1 cellular context compared by ENCODE assay signal in the genomic region with DNA sequence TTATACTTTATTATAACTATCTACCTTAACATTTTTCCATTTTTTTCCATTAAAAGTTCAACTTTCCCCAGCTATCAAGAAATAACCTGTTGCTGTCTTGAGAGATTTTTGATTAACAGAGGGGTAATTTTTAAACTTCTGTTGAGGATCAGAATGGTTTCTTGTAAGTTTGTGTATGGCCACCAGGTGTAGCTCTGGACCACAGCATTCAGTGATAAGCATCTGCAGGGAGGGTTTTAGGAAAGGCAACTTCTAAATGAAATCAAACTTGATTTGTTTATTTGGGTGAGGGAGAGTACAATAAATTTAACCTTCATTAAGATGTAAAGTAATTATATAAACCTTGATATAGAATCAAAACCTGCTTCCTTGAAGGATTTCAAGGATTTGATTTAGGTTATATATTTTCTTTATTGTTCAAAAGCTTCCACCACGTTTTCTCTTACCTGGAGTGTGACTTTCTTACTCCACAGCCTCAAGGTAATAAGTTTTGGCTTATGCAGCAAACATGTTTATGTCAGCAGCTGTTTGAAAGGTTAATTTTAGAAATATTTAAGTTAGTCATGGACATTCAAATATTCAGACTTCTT.
A peak's percentile ranks its signal among the peaks of the same experiment; 100 is the strongest.
TF ChIP-seq lines count a peak whose summit lies in the region.

No MANE protein-coding gene starts in this region.

TF ChIP-seq in K562, 482 proteins besides CTCF, POLR2A, EP300 and RAD21 (continued from another document and continues in another):
- 0 out of 2 replicates have a peak, but pooled peaks have one; percentile 12 for TF ChIP-seq ARID3A (IDR thresholded peaks at IDR 0.05; ENCODE audit: borderline replicate concordance, low read depth, low read length)
- no peak for TF ChIP-seq ZNF143 (CRISPR knock-in tag; IDR thresholded peaks at IDR 0.05)
- peak; percentile 78 for TF ChIP-seq GATA2 (CRISPR knock-in tag; IDR thresholded peaks at IDR 0.05)
- TF ChIP-seq NFE2 (IDR thresholded peaks at IDR 0.05; ENCODE audit: low read depth): no peak
- no peak for TF ChIP-seq NR2C2 (CRISPR knock-in tag; IDR thresholded peaks at IDR 0.05)
- TF ChIP-seq NR2C2 (tag; IDR thresholded peaks at IDR 0.05): no peak
- no peak for TF ChIP-seq ARID4B (CRISPR knock-in tag; IDR thresholded peaks at IDR 0.05)
- TF ChIP-seq DEAF1 (CRISPR knock-in tag; IDR thresholded peaks at IDR 0.05): peak; percentile 48; the same call in 1 of the 2 replicates
- no peak for TF ChIP-seq ZNF609 (CRISPR knock-in tag; IDR thresholded peaks at IDR 0.05; ENCODE audit: borderline replicate concordance)
- TF ChIP-seq ATF3 (IDR thresholded peaks at IDR 0.05): no peak
- no peak for TF ChIP-seq ATF3 (CRISPR knock-in tag; conservative IDR thresholded peaks at IDR 0.05)
- no peak for TF ChIP-seq ZNF445 (CRISPR knock-in tag; IDR thresholded peaks at IDR 0.05; ENCODE audit: low read depth)
- no peak for TF ChIP-seq DPF2 (IDR thresholded peaks at IDR 0.05)
- TF ChIP-seq KLF16 (IDR thresholded peaks at IDR 0.05): 0 out of 2 replicates have a peak, but pooled peaks have one; percentile 38
- no peak for TF ChIP-seq RBM14 (IDR thresholded peaks at IDR 0.05; ENCODE audit: borderline replicate concordance, insufficient read depth, low read depth, low read length)
- TF ChIP-seq, protein P1, sequence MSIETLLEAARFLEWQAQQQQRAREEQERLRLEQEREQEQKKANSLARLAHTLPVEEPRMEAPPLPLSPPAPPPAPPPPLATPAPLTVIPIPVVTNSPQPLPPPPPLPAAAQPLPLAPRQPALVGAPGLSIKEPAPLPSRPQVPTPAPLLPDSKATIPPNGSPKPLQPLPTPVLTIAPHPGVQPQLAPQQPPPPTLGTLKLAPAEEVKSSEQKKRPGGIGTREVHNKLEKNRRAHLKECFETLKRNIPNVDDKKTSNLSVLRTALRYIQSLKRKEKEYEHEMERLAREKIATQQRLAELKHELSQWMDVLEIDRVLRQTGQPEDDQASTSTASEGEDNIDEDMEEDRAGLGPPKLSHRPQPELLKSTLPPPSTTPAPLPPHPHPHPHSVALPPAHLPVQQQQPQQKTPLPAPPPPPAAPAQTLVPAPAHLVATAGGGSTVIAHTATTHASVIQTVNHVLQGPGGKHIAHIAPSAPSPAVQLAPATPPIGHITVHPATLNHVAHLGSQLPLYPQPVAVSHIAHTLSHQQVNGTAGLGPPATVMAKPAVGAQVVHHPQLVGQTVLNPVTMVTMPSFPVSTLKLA (conservative IDR thresholded peaks at IDR 0.05): no peak
- TF ChIP-seq, protein P2, sequence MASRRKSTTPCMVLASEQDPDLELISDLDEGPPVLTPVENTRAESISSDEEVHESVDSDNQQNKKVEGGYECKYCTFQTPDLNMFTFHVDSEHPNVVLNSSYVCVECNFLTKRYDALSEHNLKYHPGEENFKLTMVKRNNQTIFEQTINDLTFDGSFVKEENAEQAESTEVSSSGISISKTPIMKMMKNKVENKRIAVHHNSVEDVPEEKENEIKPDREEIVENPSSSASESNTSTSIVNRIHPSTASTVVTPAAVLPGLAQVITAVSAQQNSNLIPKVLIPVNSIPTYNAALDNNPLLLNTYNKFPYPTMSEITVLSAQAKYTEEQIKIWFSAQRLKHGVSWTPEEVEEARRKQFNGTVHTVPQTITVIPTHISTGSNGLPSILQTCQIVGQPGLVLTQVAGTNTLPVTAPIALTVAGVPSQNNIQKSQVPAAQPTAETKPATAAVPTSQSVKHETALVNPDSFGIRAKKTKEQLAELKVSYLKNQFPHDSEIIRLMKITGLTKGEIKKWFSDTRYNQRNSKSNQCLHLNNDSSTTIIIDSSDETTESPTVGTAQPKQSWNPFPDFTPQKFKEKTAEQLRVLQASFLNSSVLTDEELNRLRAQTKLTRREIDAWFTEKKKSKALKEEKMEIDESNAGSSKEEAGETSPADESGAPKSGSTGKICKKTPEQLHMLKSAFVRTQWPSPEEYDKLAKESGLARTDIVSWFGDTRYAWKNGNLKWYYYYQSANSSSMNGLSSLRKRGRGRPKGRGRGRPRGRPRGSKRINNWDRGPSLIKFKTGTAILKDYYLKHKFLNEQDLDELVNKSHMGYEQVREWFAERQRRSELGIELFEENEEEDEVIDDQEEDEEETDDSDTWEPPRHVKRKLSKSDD (conservative IDR thresholded peaks at IDR 0.05; ENCODE audit: low read length): no peak
- TF ChIP-seq, protein P3, sequence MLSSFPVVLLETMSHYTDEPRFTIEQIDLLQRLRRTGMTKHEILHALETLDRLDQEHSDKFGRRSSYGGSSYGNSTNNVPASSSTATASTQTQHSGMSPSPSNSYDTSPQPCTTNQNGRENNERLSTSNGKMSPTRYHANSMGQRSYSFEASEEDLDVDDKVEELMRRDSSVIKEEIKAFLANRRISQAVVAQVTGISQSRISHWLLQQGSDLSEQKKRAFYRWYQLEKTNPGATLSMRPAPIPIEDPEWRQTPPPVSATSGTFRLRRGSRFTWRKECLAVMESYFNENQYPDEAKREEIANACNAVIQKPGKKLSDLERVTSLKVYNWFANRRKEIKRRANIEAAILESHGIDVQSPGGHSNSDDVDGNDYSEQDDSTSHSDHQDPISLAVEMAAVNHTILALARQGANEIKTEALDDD (IDR thresholded peaks at IDR 0.05): no peak
